ENCODE assay signal across 9 cellular contexts in the genomic region with DNA sequence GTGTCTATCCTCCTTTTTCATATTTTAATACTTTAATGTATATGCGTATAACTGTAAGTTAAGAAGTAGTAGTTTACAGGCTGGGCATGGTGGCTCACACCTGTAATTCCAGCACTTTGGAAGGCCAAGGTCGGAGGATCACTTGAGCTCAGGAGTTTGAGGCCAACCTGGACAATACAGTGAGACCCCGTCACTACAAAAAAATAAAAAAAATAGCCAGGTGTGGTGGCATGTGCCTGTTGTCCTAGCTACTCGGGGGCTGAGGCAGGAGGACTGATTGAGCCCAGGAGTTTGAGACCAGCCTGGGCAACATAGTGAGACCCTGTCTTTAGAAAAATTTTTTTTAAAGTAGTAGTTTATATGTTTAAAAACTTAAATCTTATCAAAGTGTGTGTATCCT. TPM values are rescaled to one million over a fixed set of nuclear protein-coding genes. Genes with fewer than 3 reads are reported as not detected.
"Had no signal": no experiment of that assay in that cellular context is flagged by ENCODE, and none has a peak within 500 bp of the region (broad histone marks: within the 10 kb centered on the region; RNA-seq: fewer than 3 reads in every experiment).

No MANE protein-coding gene starts in this region.

- H3K27me3 Mint-ChIP-seq: IgD-negative memory B cell had no signal

- H3K4me2 ChIP-seq: KMS-11 had no signal

- H3K4me3 Mint-ChIP-seq: IgD-negative memory B cell had no signal

- H3K27ac Mint-ChIP-seq: IgD-negative memory B cell had no signal

- H3K27ac ChIP-seq: HL-60, KMS-11 had no signal

- FAIRE-seq: HepG2, HTR-8/SVneo had no signal

- ATAC-seq: HepG2 had no signal

- DNase-seq: IMR-90, KBM-7, KG1 had no signal

- H3K9ac ChIP-seq: KMS-11 had no signal

RNA-seq across cellular contexts. Expression of a gene that starts 25.8 kb away (rescaled TPM):
- total RNA-seq: HepG2, HT1080, IMR-90 had no signal
- polyA plus RNA-seq: IgD-negative memory B cell, IMR-90 had no signal
